In the genomic region with DNA sequence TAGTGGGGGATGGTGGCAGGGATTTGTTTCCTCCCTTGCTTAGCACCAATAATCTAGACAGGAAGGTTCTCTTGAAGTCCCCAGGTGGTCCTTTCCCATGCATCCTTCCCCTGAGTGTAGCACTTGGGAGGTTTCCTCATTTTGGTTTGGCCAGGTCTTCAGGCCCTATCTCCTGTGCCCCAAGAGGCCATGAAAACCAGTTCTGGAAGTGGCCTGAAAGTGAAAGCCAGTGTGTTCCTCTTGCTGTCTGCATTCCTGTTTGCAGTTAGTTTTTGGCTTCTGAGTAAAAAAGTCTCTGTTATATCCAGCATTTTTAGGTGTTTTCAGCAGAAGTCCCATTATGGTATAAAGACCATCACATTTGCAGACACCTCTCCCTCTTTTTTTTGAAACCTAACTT, we compare ENCODE assay signal across 22 cellular contexts.
"Had no signal": no experiment of that assay in that cellular context is flagged by ENCODE, and none has a peak within 500 bp of the region (broad histone marks: within the 10 kb centered on the region; RNA-seq: fewer than 3 reads in every experiment).

No MANE protein-coding gene starts in this region.

- H3K27me3 ChIP-seq: esophagus muscularis mucosa, neutrophil, right atrium auricular region, transverse colon had no signal

- H3K27ac ChIP-seq: breast epithelium, dorsolateral prefrontal cortex, esophagus muscularis mucosa, neutrophil, right atrium auricular region, skin epidermis, transverse colon, WERI-Rb-1 had no signal

- ATAC-seq: activated CD4-positive, alpha-beta T cell treated with anti-CD3 and anti-CD28 coated beads for 36 hours; left cardiac atrium; naive thymus-derived CD8-positive, alpha-beta T cell; stimulated activated naive B cell treated with anti-CD40 and anti-IgM and Interleukin-4, amounts not matched to agents 10 μg/mL and 1 μg/mL and 100 μg/mL, for 72 hours had no signal

- DNase-seq: activated CD4-positive, alpha-beta T cell treated with anti-CD3 and anti-CD28 coated beads for 36 hours; activated CD8-positive, alpha-beta memory T cell treated with anti-CD3 and anti-CD28 coated beads for 24 hours; activated gamma-delta T cell; activated naive CD8-positive, alpha-beta T cell treated with anti-CD3 and anti-CD28 coated beads, Interleukin-2, amount 10 ng/mL, durations not matched to agents 7 days and 5 days; anterior cingulate cortex; dorsolateral prefrontal cortex; immature natural killer cell; left cardiac atrium; mucosa of descending colon; naive thymus-derived CD8-positive, alpha-beta T cell; posterior cingulate gyrus; stimulated activated naive B cell treated with anti-CD40 and anti-IgM and Interleukin-4, amounts not matched to agents 10 μg/mL and 1 μg/mL and 100 μg/mL, for 72 hours; substantia nigra; T-helper 9 cell; transverse colon; WERI-Rb-1 had no signal

- H3K9me3 Mint-ChIP-seq: activated naive CD8-positive, alpha-beta T cell treated with anti-CD3 and anti-CD28 coated beads, Interleukin-2, amount 10 ng/mL, durations not matched to agents 7 days and 5 days; immature natural killer cell; naive thymus-derived CD8-positive, alpha-beta T cell; stimulated activated naive B cell treated with anti-CD40 and anti-IgM and Interleukin-4, amounts not matched to agents 10 μg/mL and 1 μg/mL and 100 μg/mL, for 72 hours had no signal

- H3K9me3 ChIP-seq: breast epithelium, esophagus muscularis mucosa, mucosa of descending colon, neutrophil, right atrium auricular region, transverse colon had no signal

- H3K4me1 ChIP-seq: breast epithelium, esophagus muscularis mucosa, right atrium auricular region, transverse colon had no signal

- H3K4me1 Mint-ChIP-seq: immature natural killer cell; stimulated activated naive B cell treated with anti-CD40 and anti-IgM and Interleukin-4, amounts not matched to agents 10 μg/mL and 1 μg/mL and 100 μg/mL, for 72 hours had no signal

- H3K36me3 ChIP-seq: breast epithelium, transverse colon, WERI-Rb-1 had no signal

- H3K27me3 Mint-ChIP-seq: activated CD4-positive, alpha-beta T cell treated with anti-CD3 and anti-CD28 coated beads for 36 hours; activated naive CD8-positive, alpha-beta T cell treated with anti-CD3 and anti-CD28 coated beads, Interleukin-2, amount 10 ng/mL, durations not matched to agents 7 days and 5 days; naive thymus-derived CD8-positive, alpha-beta T cell; stimulated activated naive B cell treated with anti-CD40 and anti-IgM and Interleukin-4, amounts not matched to agents 10 μg/mL and 1 μg/mL and 100 μg/mL, for 72 hours had no signal

- H3K4me3 Mint-ChIP-seq: activated CD4-positive, alpha-beta T cell treated with anti-CD3 and anti-CD28 coated beads for 36 hours; activated naive CD8-positive, alpha-beta T cell treated with anti-CD3 and anti-CD28 coated beads, Interleukin-2, amount 10 ng/mL, durations not matched to agents 7 days and 5 days; immature natural killer cell; naive thymus-derived CD8-positive, alpha-beta T cell; stimulated activated naive B cell treated with anti-CD40 and anti-IgM and Interleukin-4, amounts not matched to agents 10 μg/mL and 1 μg/mL and 100 μg/mL, for 72 hours had no signal

- H3K27ac Mint-ChIP-seq: activated CD4-positive, alpha-beta T cell treated with anti-CD3 and anti-CD28 coated beads for 36 hours; activated naive CD8-positive, alpha-beta T cell treated with anti-CD3 and anti-CD28 coated beads, Interleukin-2, amount 10 ng/mL, durations not matched to agents 7 days and 5 days; immature natural killer cell; stimulated activated naive B cell treated with anti-CD40 and anti-IgM and Interleukin-4, amounts not matched to agents 10 μg/mL and 1 μg/mL and 100 μg/mL, for 72 hours had no signal

- H3K4me3 ChIP-seq: breast epithelium, dorsolateral prefrontal cortex, esophagus muscularis mucosa, lung, mucosa of descending colon, right atrium auricular region, skin epidermis, transverse colon had no signal
